ENCODE assay signal across 8 cellular contexts in genomic region chr17:80575057-80575875, GRCh38. TPM values are rescaled to one million over a fixed set of nuclear protein-coding genes. Genes with fewer than 3 reads are reported as not detected.
DNase-seq lines count a peak whose midpoint lies in the region; ATAC-seq and TF ChIP-seq lines count a peak whose summit lies in the region.

No MANE protein-coding gene starts in this region.

- peak in 1 of 4 donors; percentile 21 for TF ChIP-seq POLR2A in upper lobe of left lung (IDR thresholded peaks at IDR 0.05)

- no peak overlapping the region for H3K27ac Mint-ChIP-seq in CD4-positive, alpha-beta T cell
- no peak overlapping the region for H3K27ac Mint-ChIP-seq in activated naive CD4-positive, alpha-beta T cell treated with anti-CD3 and anti-CD28 coated beads for 36 hours
- H3K27ac Mint-ChIP-seq in glutamatergic neuron (ENCODE audit: unreplicated experiment), result no peak overlapping the region

- H3K9me3 Mint-ChIP-seq in CD4-positive, alpha-beta T cell, result no peaks in the 10 kb centered on the region
- no peaks in the 10 kb centered on the region for H3K9me3 Mint-ChIP-seq in activated naive CD4-positive, alpha-beta T cell treated with anti-CD3 and anti-CD28 coated beads for 36 hours
- H3K9me3 Mint-ChIP-seq in glutamatergic neuron (ENCODE audit: unreplicated experiment), result no peaks in the 10 kb centered on the region

- no peaks in the 10 kb centered on the region for H3K27me3 ChIP-seq in CD4-positive, alpha-beta T cell (ENCODE audit: control insufficient read depth, insufficient read depth, low read length)
- no peaks in the 10 kb centered on the region for H3K27me3 ChIP-seq in upper lobe of left lung

- peak; percentile 85 to 94 (median 90) for DNase-seq in CD4-positive, alpha-beta T cell
- DNase-seq in NAMALWA (ENCODE audit: low spot score) (peak; percentile 94), glutamatergic neuron (peak; percentile 96), posterior cingulate gyrus (peak in 7 of 10 donors; percentile 39 to 94 (median 64)), upper lobe of left lung (peak; percentile 69 to 89)
- peak; percentile 97 for DNase-seq in activated naive CD4-positive, alpha-beta T cell treated with anti-CD3 and anti-CD28 coated beads for 36 hours

- no peaks in the 10 kb centered on the region for H3K36me3 ChIP-seq in upper lobe of left lung

- TF ChIP-seq EP300 in upper lobe of left lung (IDR thresholded peaks at IDR 0.05), result no peak

- CTCF ChIA-PET in CD4-positive, alpha-beta T cell (lab: Charles Lee), result interaction anchor here (0.5 to 1.6 kb wide), 28 partner anchors 9 to 328 kb away, joined by 3 to 11 read pairs (median 4); no protein-coding TSS in a partner anchor
- CTCF ChIA-PET in activated naive CD4-positive, alpha-beta T cell treated with anti-CD3 and anti-CD28 coated beads for 36 hours (lab: Charles Lee), result interaction anchor here (0.5 to 2.1 kb wide), 32 partner anchors 9 to 448 kb away, joined by 3 to 17 read pairs (median 4); partner anchors contain the start of gene NPTX1

- peaks cover 25% of the 10 kb centered on the region for H3K4me1 Mint-ChIP-seq in CD4-positive, alpha-beta T cell (ENCODE audit: low read depth)
- peaks cover 24% of the 10 kb centered on the region for H3K4me1 Mint-ChIP-seq in activated naive CD4-positive, alpha-beta T cell treated with anti-CD3 and anti-CD28 coated beads for 36 hours (ENCODE audit: low read depth)
- H3K4me1 Mint-ChIP-seq in glutamatergic neuron (ENCODE audit: low read depth, unreplicated experiment), result peaks cover 3% of the 10 kb centered on the region

- peak; percentile 100 for TF ChIP-seq CTCF in CD4-positive, alpha-beta T cell (IDR thresholded peaks at IDR 0.05)
- TF ChIP-seq CTCF in glutamatergic neuron (IDR thresholded peaks at IDR 0.05; ENCODE audit: partially characterized antibody, unreplicated experiment), result peak; percentile 99
- TF ChIP-seq CTCF in upper lobe of left lung (IDR thresholded peaks at IDR 0.05), result peak; percentile 95 to 99 (median 97)

- H3K4me3 Mint-ChIP-seq in CD4-positive, alpha-beta T cell, result no peak overlapping the region
- no peak overlapping the region for H3K4me3 Mint-ChIP-seq in activated naive CD4-positive, alpha-beta T cell treated with anti-CD3 and anti-CD28 coated beads for 36 hours
- H3K4me3 Mint-ChIP-seq in glutamatergic neuron (ENCODE audit: unreplicated experiment), result no peak overlapping the region

- ATAC-seq in CD4-positive, alpha-beta T cell (ENCODE audit: poor library complexity), result peak; percentile 100
- ATAC-seq in GM21576 (IDR thresholded peaks at IDR 0.05; ENCODE audit: unreplicated experiment) (peak; percentile 67), SK-N-SH treated with all-trans-retinoic acid at 6 μM for 48 hours (peak; percentile 100), upper lobe of left lung (ENCODE audit: low FRiP score in 2 of 2) (peak; percentile 97)

- H3K4me1 ChIP-seq in upper lobe of left lung, result peaks cover 0 to 5% (median 0%) of the 10 kb centered on the region in 4 donors

- intact Hi-C loops in CD4-positive, alpha-beta T cell (cut with DNase I, micrococcal nuclease), result loop anchor here (1.0 to 5.0 kb wide), 4 partner anchors 92 to 324 kb away; no protein-coding TSS in a partner anchor
- intact Hi-C loops in activated naive CD4-positive, alpha-beta T cell treated with anti-CD3 and anti-CD28 coated beads for 36 hours (cut with micrococcal nuclease), result loop anchor here (1.0 to 5.0 kb wide), 5 partner anchors 31 to 407 kb away; partner anchors contain the start of gene RPTOR
- intact Hi-C loops in posterior cingulate gyrus (cut with DNase I), result no loop called here

- H3K27ac ChIP-seq in CD4-positive, alpha-beta T cell (ENCODE audit: low read depth, low read length), result no peak overlapping the region
- no peak overlapping the region for H3K27ac ChIP-seq in upper lobe of left lung

- WGBS in upper lobe of left lung, 2 donors, result 24 to 29% methylated on average over 13 to 17 of the region's 17 CpGs

- no peak overlapping the region for H3K4me3 ChIP-seq in upper lobe of left lung

- H3K9me3 ChIP-seq in CD4-positive, alpha-beta T cell (ENCODE audit: control insufficient read depth, low read length), result no peaks in the 10 kb centered on the region
- H3K9me3 ChIP-seq in upper lobe of left lung, result no peaks in the 10 kb centered on the region

- H3K36me3 Mint-ChIP-seq in CD4-positive, alpha-beta T cell (ENCODE audit: low read depth), result peaks cover 13% of the 10 kb centered on the region
- H3K36me3 Mint-ChIP-seq in activated naive CD4-positive, alpha-beta T cell treated with anti-CD3 and anti-CD28 coated beads for 36 hours (ENCODE audit: low read depth), result peaks cover 13% of the 10 kb centered on the region
- no peaks in the 10 kb centered on the region for H3K36me3 Mint-ChIP-seq in glutamatergic neuron (ENCODE audit: unreplicated experiment)

- POLR2A ChIA-PET in CD4-positive, alpha-beta T cell (lab: Charles Lee), result interaction anchor here (0.5 to 0.9 kb wide), 2 partner anchors 83 to 88 kb away, joined by 3 read pairs; no protein-coding TSS in a partner anchor

- no peaks in the 10 kb centered on the region for H3K27me3 Mint-ChIP-seq in CD4-positive, alpha-beta T cell
- no peaks in the 10 kb centered on the region for H3K27me3 Mint-ChIP-seq in activated naive CD4-positive, alpha-beta T cell treated with anti-CD3 and anti-CD28 coated beads for 36 hours (ENCODE audit: low read depth)
- H3K27me3 Mint-ChIP-seq in glutamatergic neuron (ENCODE audit: unreplicated experiment), result peaks cover 2% of the 10 kb centered on the region

TF ChIP-seq in SK-N-SH treated with all-trans-retinoic acid at 6 μM for 48 hours, 23 proteins besides CTCF, POLR2A, EP300 and RAD21:
- TF ChIP-seq ZNF8 (CRISPR knock-in tag; IDR thresholded peaks at IDR 0.05) (0 out of 2 replicates have a peak, but pooled peaks have one; percentile 3), ARNTL (CRISPR knock-in tag; IDR thresholded peaks at IDR 0.05; ENCODE audit: borderline replicate concordance, low read depth) (peak; percentile 77), CREB5 (CRISPR knock-in tag; IDR thresholded peaks at IDR 0.05; ENCODE audit: low read depth) (no peak), ZC3H10 (CRISPR knock-in tag; IDR thresholded peaks at IDR 0.05) (no peak), PATZ1 (CRISPR knock-in tag; IDR thresholded peaks at IDR 0.05; ENCODE audit: borderline replicate concordance) (no peak), RARB (CRISPR knock-in tag; IDR thresholded peaks at IDR 0.05) (no peak), BACH2 (CRISPR knock-in tag; IDR thresholded peaks at IDR 0.05; ENCODE audit: borderline replicate concordance) (no peak), TOX (CRISPR knock-in tag; IDR thresholded peaks at IDR 0.05; ENCODE audit: borderline replicate concordance) (no peak), OSR1 (CRISPR knock-in tag; IDR thresholded peaks at IDR 0.05) (no peak)

RNA-seq across cellular contexts. Expression of gene RPTOR, which starts 30.6 kb away (rescaled TPM):
- 10 to 100 TPM; 45.0 to 47.1 TPM for total RNA-seq in CD4-positive, alpha-beta T cell
- 10 to 100 TPM; 32.4 to 35.4 TPM for total RNA-seq in activated naive CD4-positive, alpha-beta T cell treated with anti-CD3 and anti-CD28 coated beads for 36 hours
- total RNA-seq in glutamatergic neuron (ENCODE audit: unreplicated experiment) (39.8 TPM), upper lobe of left lung (100 to 1,000 TPM in 1 of 6 donors, 10 to 100 TPM in 5; 26.8 to 109 (median 36.8) TPM)
